ENCODE assay signal across 22 cellular contexts in genomic region chr9:121807918-121808278, GRCh38.
DNase-seq lines count a peak whose midpoint lies in the region; ATAC-seq, FAIRE-seq and TF ChIP-seq lines count a peak whose summit lies in the region.
"Had no signal": no experiment of that assay in that cellular context is flagged by ENCODE, and none has a peak within 500 bp of the region (broad histone marks: within the 10 kb centered on the region; RNA-seq: fewer than 3 reads in every experiment).

No MANE protein-coding gene starts in this region.

- BruUV-seq in HepG2 (replicated peaks; lab: Mats Ljungman, UMichigan): no TSS peak

- no peak overlapping the region for H3K4me3 ChIP-seq in right cardiac atrium (ENCODE audit: low read length)
- no peak overlapping the region for H3K4me3 ChIP-seq in HepG2 (replicated peaks in 1 of 3; ENCODE audit: insufficient read depth in 1 of 3, low read depth in 2 of 3, low read length in 3 of 3)
- H3K4me3 ChIP-seq: ascending aorta, heart right ventricle, upper lobe of left lung had no signal

- peak in 1 of 2 donors; percentile 57 for ATAC-seq in right cardiac atrium
- ATAC-seq in sciatic nerve: peak; percentile 82
- no peak for ATAC-seq in HG03280 (IDR thresholded peaks at IDR 0.05; ENCODE audit: unreplicated experiment)
- ATAC-seq in HepG2: no peak; the same call in 1 of the 3 replicates
- ATAC-seq: left lobe of liver, T-cell had no signal

- no peak for FAIRE-seq in HepG2 (lab: Jason Lieb, UNC)
- FAIRE-seq: A204.1 had no signal

- TF ChIP-seq RAD21 in HepG2 (CRISPR knock-in tag; IDR thresholded peaks at IDR 0.05): no peak

- no peaks in the 10 kb centered on the region for H4K20me1 ChIP-seq in HepG2 (ENCODE audit: insufficient read depth, low read length)

- H3K9me3 ChIP-seq in right cardiac atrium (ENCODE audit: control insufficient read depth, low read length): no peaks in the 10 kb centered on the region
- H3K9me3 ChIP-seq in HepG2 (ENCODE audit: low read length): peaks cover 9% of the 10 kb centered on the region

- no peaks in the 10 kb centered on the region for H3K79me2 ChIP-seq in HepG2 (ENCODE audit: insufficient read depth, low read length)
- H3K79me2 ChIP-seq: parathyroid adenoma had no signal

- TF ChIP-seq EP300 in HepG2 (IDR thresholded peaks at IDR 0.05; ENCODE audit: low read depth in 2 of 2, low read length in 2 of 2) (no peak), HepG2 (CRISPR knock-in tag; IDR thresholded peaks at IDR 0.05; ENCODE audit: borderline replicate concordance) (no peak)

- intact Hi-C loops in right cardiac atrium (cut with DNase I) (no loop called here), sciatic nerve (cut with DNase I) (no loop called here), HepG2 (cut with micrococcal nuclease; ENCODE audit: unreplicated experiment) (no loop called here)

- H3K4me1 ChIP-seq in right cardiac atrium (ENCODE audit: control insufficient read depth, insufficient read depth, low read length) (no peaks in the 10 kb centered on the region), HepG2 (ENCODE audit: insufficient read depth, low read length) (peaks cover 10% of the 10 kb centered on the region; the same call in 1 of the 2 replicates)
- H3K4me1 ChIP-seq: ascending aorta, heart right ventricle, parathyroid adenoma, upper lobe of left lung had no signal

- no peak overlapping the region for H2AFZ ChIP-seq in HepG2 (ENCODE audit: low read length)
- H2AFZ ChIP-seq: parathyroid adenoma had no signal

- H3K9ac ChIP-seq in HepG2 (ENCODE audit: insufficient read depth, low read depth, low read length): no peak overlapping the region
- H3K9ac ChIP-seq: parathyroid adenoma had no signal

- WGBS in right cardiac atrium: 65% methylated on average over 15 of the region's 15 CpGs
- 34% methylated on average over 15 of the region's 15 CpGs for WGBS in HepG2 (ENCODE audit: low lambda C conversion rate)

- no peak for TF ChIP-seq POLR2A in HepG2 (IDR thresholded peaks at IDR 0.05; ENCODE audit: insufficient read depth in 1 of 2, low read depth in 2 of 2, low read length in 2 of 2)

- in situ Hi-C loops in HepG2 (cut with HindIII; ENCODE audit: extremely low pct_ligation_motif_present, low pct_unique_long_range_greater_than_20kb): no loop called here

- H3K27me3 ChIP-seq in right cardiac atrium (ENCODE audit: control insufficient read depth, insufficient read depth) (no peaks in the 10 kb centered on the region), HepG2 (ENCODE audit: control insufficient read depth in 1 of 2, insufficient read depth in 2 of 2, low read length in 2 of 2) (peaks cover 3 to 18% of the 10 kb centered on the region in 2 experiments; a peak in 4 of 5 replicates)
- H3K27me3 ChIP-seq: ascending aorta, heart right ventricle, upper lobe of left lung had no signal

- peak; percentile 7 for DNase-seq in NCI-H2107 treated with DMSO at 0.1 percent for 48 hours (lab: John Stamatoyannopoulos, UW; ENCODE audit: unreplicated experiment)
- no peak for DNase-seq in NCI-H2107 (lab: John Stamatoyannopoulos, UW)
- DNase-seq in NCI-H69 (lab: John Stamatoyannopoulos, UW): peak; percentile 82
- DNase-seq in right cardiac atrium: peak in 2 of 3 donors; percentile 75 to 78
- DNase-seq in sciatic nerve (ENCODE audit: low spot score): no peak
- DNase-seq in dermis blood vessel endothelial cell: no peak
- DNase-seq in HepG2 (ENCODE audit: low spot score): no peak
- DNase-seq: activated CD4-positive, alpha-beta memory T cell treated with anti-CD3 and anti-CD28 coated beads, Interleukin-2, amount 10 ng/mL, durations not matched to agents 7 days and 5 days; CD8-positive, alpha-beta T cell; central memory CD4-positive, alpha-beta T cell; heart right ventricle; natural killer cell; NCI-H1694 treated with DMSO at 0.1 percent for 48 hours; NCI-H446 treated with DMSO at 0.1 percent for 48 hours; T-cell; upper lobe of left lung had no signal

- TF ChIP-seq CTCF in HepG2 (CRISPR knock-in tag; IDR thresholded peaks at IDR 0.05): no peak

- POLR2A ChIA-PET in HepG2 (lab: Yijun Ruan, JAX): no interaction called here

- CTCF ChIA-PET in HepG2 (lab: Yijun Ruan, JAX; ENCODE audit: low intra/inter-chr PET ratio, low total read pairs): no interaction called here

- no peak overlapping the region for H3K4me2 ChIP-seq in HepG2 (ENCODE audit: low read depth, low read length)

- H3K27ac ChIP-seq in right cardiac atrium (ENCODE audit: low read length): no peak overlapping the region
- no peak overlapping the region for H3K27ac ChIP-seq in HepG2 (ENCODE audit: extremely low read length, insufficient read depth, low read length)
- H3K27ac ChIP-seq: ascending aorta, epithelial cell of prostate, heart right ventricle, parathyroid adenoma, upper lobe of left lung had no signal

- H3K36me3 ChIP-seq in HepG2 (replicated peaks in 1 of 2; ENCODE audit: control insufficient read depth in 1 of 2, insufficient read depth in 2 of 2, low read length in 2 of 2): no peaks in the 10 kb centered on the region
- H3K36me3 ChIP-seq: ascending aorta, heart right ventricle, upper lobe of left lung had no signal

TF ChIP-seq in HepG2, 621 proteins besides CTCF, POLR2A, EP300 and RAD21 (continues in another document):
- TF ChIP-seq CENPX (CRISPR knock-in tag; IDR thresholded peaks at IDR 0.05) (no peak), ZEB1 (IDR thresholded peaks at IDR 0.05; ENCODE audit: insufficient replicate concordance, low read depth) (no peak), CEBPG (CRISPR knock-in tag; IDR thresholded peaks at IDR 0.05) (no peak)
- TF ChIP-seq, protein P1, sequence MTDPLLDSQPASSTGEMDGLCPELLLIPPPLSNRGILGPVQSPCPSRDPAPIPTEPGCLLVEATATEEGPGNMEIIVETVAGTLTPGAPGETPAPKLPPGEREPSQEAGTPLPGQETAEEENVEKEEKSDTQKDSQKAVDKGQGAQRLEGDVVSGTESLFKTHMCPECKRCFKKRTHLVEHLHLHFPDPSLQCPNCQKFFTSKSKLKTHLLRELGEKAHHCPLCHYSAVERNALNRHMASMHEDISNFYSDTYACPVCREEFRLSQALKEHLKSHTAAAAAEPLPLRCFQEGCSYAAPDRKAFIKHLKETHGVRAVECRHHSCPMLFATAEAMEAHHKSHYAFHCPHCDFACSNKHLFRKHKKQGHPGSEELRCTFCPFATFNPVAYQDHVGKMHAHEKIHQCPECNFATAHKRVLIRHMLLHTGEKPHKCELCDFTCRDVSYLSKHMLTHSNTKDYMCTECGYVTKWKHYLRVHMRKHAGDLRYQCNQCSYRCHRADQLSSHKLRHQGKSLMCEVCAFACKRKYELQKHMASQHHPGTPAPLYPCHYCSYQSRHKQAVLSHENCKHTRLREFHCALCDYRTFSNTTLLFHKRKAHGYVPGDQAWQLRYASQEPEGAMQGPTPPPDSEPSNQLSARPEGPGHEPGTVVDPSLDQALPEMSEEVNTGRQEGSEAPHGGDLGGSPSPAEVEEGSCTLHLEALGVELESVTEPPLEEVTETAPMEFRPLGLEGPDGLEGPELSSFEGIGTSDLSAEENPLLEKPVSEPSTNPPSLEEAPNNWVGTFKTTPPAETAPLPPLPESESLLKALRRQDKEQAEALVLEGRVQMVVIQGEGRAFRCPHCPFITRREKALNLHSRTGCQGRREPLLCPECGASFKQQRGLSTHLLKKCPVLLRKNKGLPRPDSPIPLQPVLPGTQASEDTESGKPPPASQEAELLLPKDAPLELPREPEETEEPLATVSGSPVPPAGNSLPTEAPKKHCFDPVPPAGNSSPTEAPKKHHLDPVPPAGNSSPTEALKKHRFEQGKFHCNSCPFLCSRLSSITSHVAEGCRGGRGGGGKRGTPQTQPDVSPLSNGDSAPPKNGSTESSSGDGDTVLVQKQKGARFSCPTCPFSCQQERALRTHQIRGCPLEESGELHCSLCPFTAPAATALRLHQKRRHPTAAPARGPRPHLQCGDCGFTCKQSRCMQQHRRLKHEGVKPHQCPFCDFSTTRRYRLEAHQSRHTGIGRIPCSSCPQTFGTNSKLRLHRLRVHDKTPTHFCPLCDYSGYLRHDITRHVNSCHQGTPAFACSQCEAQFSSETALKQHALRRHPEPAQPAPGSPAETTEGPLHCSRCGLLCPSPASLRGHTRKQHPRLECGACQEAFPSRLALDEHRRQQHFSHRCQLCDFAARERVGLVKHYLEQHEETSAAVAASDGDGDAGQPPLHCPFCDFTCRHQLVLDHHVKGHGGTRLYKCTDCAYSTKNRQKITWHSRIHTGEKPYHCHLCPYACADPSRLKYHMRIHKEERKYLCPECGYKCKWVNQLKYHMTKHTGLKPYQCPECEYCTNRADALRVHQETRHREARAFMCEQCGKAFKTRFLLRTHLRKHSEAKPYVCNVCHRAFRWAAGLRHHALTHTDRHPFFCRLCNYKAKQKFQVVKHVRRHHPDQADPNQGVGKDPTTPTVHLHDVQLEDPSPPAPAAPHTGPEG (CRISPR knock-in tag; IDR thresholded peaks at IDR 0.05): no peak
- TF ChIP-seq, protein P2, sequence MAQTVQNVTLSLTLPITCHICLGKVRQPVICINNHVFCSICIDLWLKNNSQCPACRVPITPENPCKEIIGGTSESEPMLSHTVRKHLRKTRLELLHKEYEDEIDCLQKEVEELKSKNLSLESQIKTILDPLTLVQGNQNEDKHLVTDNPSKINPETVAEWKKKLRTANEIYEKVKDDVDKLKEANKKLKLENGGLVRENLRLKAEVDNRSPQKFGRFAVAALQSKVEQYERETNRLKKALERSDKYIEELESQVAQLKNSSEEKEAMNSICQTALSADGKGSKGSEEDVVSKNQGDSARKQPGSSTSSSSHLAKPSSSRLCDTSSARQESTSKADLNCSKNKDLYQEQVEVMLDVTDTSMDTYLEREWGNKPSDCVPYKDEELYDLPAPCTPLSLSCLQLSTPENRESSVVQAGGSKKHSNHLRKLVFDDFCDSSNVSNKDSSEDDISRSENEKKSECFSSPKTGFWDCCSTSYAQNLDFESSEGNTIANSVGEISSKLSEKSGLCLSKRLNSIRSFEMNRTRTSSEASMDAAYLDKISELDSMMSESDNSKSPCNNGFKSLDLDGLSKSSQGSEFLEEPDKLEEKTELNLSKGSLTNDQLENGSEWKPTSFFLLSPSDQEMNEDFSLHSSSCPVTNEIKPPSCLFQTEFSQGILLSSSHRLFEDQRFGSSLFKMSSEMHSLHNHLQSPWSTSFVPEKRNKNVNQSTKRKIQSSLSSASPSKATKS (CRISPR knock-in tag; IDR thresholded peaks at IDR 0.05): no peak

Comparison
In these comparisons a context has a peak if more than half of its experiments do, and no peak if none do; other contexts are left out.
1. DNase-seq: peak in NCI-H2107 treated with DMSO at 0.1 percent for 48 hours (single experiment), NCI-H69 (single experiment) and right cardiac atrium (2 of 3); none in NCI-H2107 (single experiment), sciatic nerve (single experiment), dermis blood vessel endothelial cell (single experiment) and HepG2 (single experiment).